In genomic region chr6:16821834-16822264, GRCh38 we compare ENCODE assay signal across 1 cellular context.
TF ChIP-seq lines count a peak whose summit lies in the region.

No MANE protein-coding gene starts in this region.

TF ChIP-seq in HepG2, 621 proteins besides CTCF, POLR2A, EP300 and RAD21 (continued from another document and continues in another):
- peak; percentile 100 for TF ChIP-seq AHDC1 (CRISPR knock-in tag; IDR thresholded peaks at IDR 0.05; ENCODE audit: borderline replicate concordance)
- peak; percentile 72; the same call in 1 of the 2 replicates for TF ChIP-seq ZNF598 (CRISPR knock-in tag; IDR thresholded peaks at IDR 0.05; ENCODE audit: borderline replicate concordance)
- TF ChIP-seq ZNF646 (CRISPR knock-in tag; IDR thresholded peaks at IDR 0.05): peak; percentile 56; the same call in 1 of the 2 replicates
- peak; percentile 80; the same call in 1 of the 2 replicates for TF ChIP-seq ZNF749 (CRISPR knock-in tag; IDR thresholded peaks at IDR 0.05; ENCODE audit: borderline replicate concordance)
- TF ChIP-seq TIGD3 (CRISPR knock-in tag; IDR thresholded peaks at IDR 0.05; ENCODE audit: borderline replicate concordance): no peak
- TF ChIP-seq FOXK2 (IDR thresholded peaks at IDR 0.05): peak; percentile 75
- no peak for TF ChIP-seq MTA3 (CRISPR knock-in tag; IDR thresholded peaks at IDR 0.05)
- TF ChIP-seq ZNF800 (CRISPR knock-in tag; IDR thresholded peaks at IDR 0.05): peak; percentile 87
- peak; percentile 98 for TF ChIP-seq ZNF264 (CRISPR knock-in tag; IDR thresholded peaks at IDR 0.05)
- TF ChIP-seq ZNF781 (CRISPR knock-in tag; IDR thresholded peaks at IDR 0.05; ENCODE audit: borderline replicate concordance, not compliant biosample characterization): peak; percentile 83
- TF ChIP-seq MBD4 (IDR thresholded peaks at IDR 0.05; ENCODE audit: borderline replicate concordance, low read length): no peak
- no peak for TF ChIP-seq MBNL3 (CRISPR knock-in tag; conservative IDR thresholded peaks at IDR 0.05)
- TF ChIP-seq ATF2 (CRISPR knock-in tag; IDR thresholded peaks at IDR 0.05): peak; percentile 97
- peak; percentile 86 for TF ChIP-seq HHEX (CRISPR knock-in tag; IDR thresholded peaks at IDR 0.05)
- peak; percentile 98 for TF ChIP-seq HOMEZ (CRISPR knock-in tag; IDR thresholded peaks at IDR 0.05; ENCODE audit: low read depth)
- TF ChIP-seq TARDBP (CRISPR knock-in tag; IDR thresholded peaks at IDR 0.05): peak; percentile 98
- no peak for TF ChIP-seq NONO (IDR thresholded peaks at IDR 0.05)
- TF ChIP-seq NONO (CRISPR knock-in tag; conservative IDR thresholded peaks at IDR 0.05): peak; percentile 88
- peak in 1 of 2 experiments; percentile 86; a peak in 2 of 4 replicates for TF ChIP-seq ATF4 (CRISPR knock-in tag; IDR thresholded peaks at IDR 0.05)
- TF ChIP-seq ZNF574 (CRISPR knock-in tag; IDR thresholded peaks at IDR 0.05): peak; percentile 89
- peak; percentile 92 for TF ChIP-seq ZBED4 (CRISPR knock-in tag; IDR thresholded peaks at IDR 0.05; ENCODE audit: borderline replicate concordance)
- peak; percentile 99 for TF ChIP-seq ZNF670 (CRISPR knock-in tag; IDR thresholded peaks at IDR 0.05; ENCODE audit: borderline replicate concordance)
- peak; percentile 98 for TF ChIP-seq TBX2 (CRISPR knock-in tag; IDR thresholded peaks at IDR 0.05; ENCODE audit: borderline replicate concordance)
- peak; percentile 95 for TF ChIP-seq ELF3 (CRISPR knock-in tag; IDR thresholded peaks at IDR 0.05)
